Comparison of ENCODE assay signal across 8 cellular contexts in genomic region chrX:39030636-39031035, GRCh38.
"Had no signal": no experiment of that assay in that cellular context is flagged by ENCODE, and none has a peak within 500 bp of the region (broad histone marks: within the 10 kb centered on the region; RNA-seq: fewer than 3 reads in every experiment).

No MANE protein-coding gene starts in this region.

- DNase-seq: GDM1, GF-D8 had no signal

- ATAC-seq: GM12878 had no signal

- FAIRE-seq: G401.6, GM12878, GM12891, GM12892, GM18507, GM19239 had no signal

- H3K4me3 ChIP-seq: GM12878 had no signal
